6 cellular contexts compared by ENCODE assay signal in the genomic region with DNA sequence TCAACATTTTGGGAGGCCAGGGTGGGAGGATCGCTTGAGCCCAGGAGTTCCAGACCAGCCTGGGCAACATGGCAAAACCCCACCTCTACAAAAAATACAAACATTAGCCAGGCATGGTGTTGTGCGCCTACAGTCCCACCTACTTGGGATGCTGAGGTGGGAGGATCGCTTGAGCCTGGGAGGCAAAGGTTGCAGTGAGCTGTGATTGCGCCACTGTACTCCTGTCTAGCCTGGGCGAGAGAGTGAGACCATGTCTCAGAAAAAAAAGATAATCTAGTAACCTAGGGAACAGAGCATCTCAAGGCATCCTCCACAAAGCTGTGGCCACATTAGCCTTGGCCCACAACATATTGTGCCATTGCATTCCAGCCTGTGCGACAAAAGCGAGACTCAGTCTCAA. TPM values are rescaled to one million over a fixed set of nuclear protein-coding genes. Genes with fewer than 3 reads are reported as not detected.
DNase-seq lines count a peak whose midpoint lies in the region; ATAC-seq, FAIRE-seq and TF ChIP-seq lines count a peak whose summit lies in the region.
"Not testable (repeated sequence)": the region's sequence is repeated elsewhere in the genome, so short reads cannot be mapped to it uniquely, and the experiment has no call there.

No MANE protein-coding gene starts in this region.

- POLR2A ChIA-PET in Caco-2 (lab: Charles Lee) (interaction anchor here (0.7 kb wide), 1 partner anchor 130 kb away, joined by 3 read pairs; no protein-coding TSS in a partner anchor), K562 (lab: Yijun Ruan, JAX) (interaction anchor here (1.3 to 1.5 kb wide), 2 partner anchors 8 to 15 kb away, joined by 3 to 6 read pairs; no protein-coding TSS in a partner anchor)
- POLR2A ChIA-PET in HEK293 (lab: Yijun Ruan, JAX); HepG2 (lab: Yijun Ruan, JAX): not testable (repeated sequence)

- not testable (repeated sequence) for H2AFZ ChIP-seq in K562 (ENCODE audit: low read depth, low read length); HepG2 (ENCODE audit: low read length)

- not testable (repeated sequence) for H3K36me3 ChIP-seq in Caco-2 (ENCODE audit: control insufficient read depth, insufficient read depth, low read length); HEK293 (ENCODE audit: control insufficient read depth in 2 of 2, insufficient read depth in 1 of 2, low read length in 2 of 2); K562 (ENCODE audit: control insufficient read depth, insufficient read depth, low read length); HepG2 (replicated peaks in 1 of 2; ENCODE audit: control insufficient read depth in 1 of 2, insufficient read depth in 2 of 2, low read length in 2 of 2)

- in situ Hi-C loops in SK-MEL-5 (cut with HindIII; ENCODE audit: low pct_unique_long_range_greater_than_20kb, low sequenced_read_pairs); K562 (cut with MboI); HepG2 (cut with HindIII; ENCODE audit: extremely low pct_ligation_motif_present, low pct_unique_long_range_greater_than_20kb): not testable (repeated sequence)

- not testable (repeated sequence) for BruUV-seq in Caco-2 (replicated peaks; lab: Mats Ljungman, UMichigan); K562 (replicated peaks; lab: Mats Ljungman, UMichigan); HepG2 (replicated peaks; lab: Mats Ljungman, UMichigan)

- H4K20me1 ChIP-seq in K562 (replicated peaks; ENCODE audit: control insufficient read depth, insufficient read depth, low read length); HepG2 (ENCODE audit: insufficient read depth, low read length): not testable (repeated sequence)

- not testable (repeated sequence) for ATAC-seq in K562, HepG2

- not testable (repeated sequence) for H3K9me1 ChIP-seq in K562 (ENCODE audit: control insufficient read depth, insufficient read depth, low read length)

- not testable (repeated sequence) for H3K9ac ChIP-seq in K562 (ENCODE audit: insufficient read depth in 1 of 2, low read depth in 2 of 2, low read length in 2 of 2); HepG2 (ENCODE audit: insufficient read depth, low read depth, low read length)

- not testable (repeated sequence) for H3K27ac ChIP-seq in HEK293 (ENCODE audit: extremely low read depth, low read depth, low read length); K562 (ENCODE audit: extremely low read depth, low read depth, low read length); HepG2 (ENCODE audit: extremely low read length, insufficient read depth, low read length)

- not testable (repeated sequence) for H3K4me3 ChIP-seq in Caco-2 (ENCODE audit: low read depth, low read length); HEK293 (ENCODE audit: low read depth, low read length); K562; HepG2 (replicated peaks in 1 of 3; ENCODE audit: insufficient read depth in 1 of 3, low read depth in 2 of 3, low read length in 3 of 3)

- not testable (repeated sequence) for H3K79me2 ChIP-seq in K562 (ENCODE audit: control insufficient read depth, insufficient read depth, low read length); HepG2 (ENCODE audit: insufficient read depth, low read length)

- H3K27me3 ChIP-seq in Caco-2 (replicated peaks; ENCODE audit: control insufficient read depth, insufficient read depth, low read length); K562 (ENCODE audit: control insufficient read depth in 2 of 2, insufficient read depth in 2 of 2, low read length in 2 of 2): not testable (repeated sequence)
- H3K27me3 ChIP-seq in HepG2 (ENCODE audit: control insufficient read depth in 1 of 2, insufficient read depth in 2 of 2, low read length in 2 of 2) = peaks cover 0 to 17% of the 10 kb centered on the region in 2 experiments; a peak in 3 of 5 replicates

- H3K27ac Mint-ChIP-seq in Caco-2 (ENCODE audit: unreplicated experiment) = not testable (repeated sequence)

- 58% methylated on average over 7 of the region's 7 CpGs for WGBS in K562 (ENCODE audit: insufficient coverage, low coverage, missing lambda C conversion rate)
- WGBS in HepG2 (ENCODE audit: low lambda C conversion rate) = 25% methylated on average over 7 of the region's 7 CpGs

- H3K9me3 ChIP-seq in Caco-2; HEK293 (ENCODE audit: control insufficient read depth, insufficient read depth, low read depth, low read length); K562 (replicated peaks; ENCODE audit: control insufficient read depth, insufficient read depth, low read depth, low read length); HepG2 (ENCODE audit: low read length): not testable (repeated sequence)

- H3K27me3 Mint-ChIP-seq in Caco-2 (ENCODE audit: insufficient read depth, unreplicated experiment) = not testable (repeated sequence)

- H3K36me3 Mint-ChIP-seq in Caco-2 (ENCODE audit: insufficient read depth, unreplicated experiment) = not testable (repeated sequence)

- not testable (repeated sequence) for H3K4me2 ChIP-seq in K562 (ENCODE audit: insufficient read depth, low read length); HepG2 (ENCODE audit: low read depth, low read length)

- FAIRE-seq in K562 (lab: Jason Lieb, UNC); HepG2 (lab: Jason Lieb, UNC): not testable (repeated sequence)

- TF ChIP-seq CTCF in Caco-2 (IDR thresholded peaks at IDR 0.05; ENCODE audit: insufficient read depth in 1 of 2, low read depth in 1 of 2, low read length in 1 of 2, severe bottlenecking in 1 of 2, unreplicated experiment in 1 of 2); HEK293 (tag by site-specific recombination; IDR thresholded peaks at IDR 0.05); K562 (IDR thresholded peaks at IDR 0.05 in 2 of 3, conservative IDR thresholded peaks at IDR 0.05 in 1 of 3; ENCODE audit: insufficient read depth in 2 of 3, low read depth in 1 of 3, low read length in 3 of 3); HepG2 (CRISPR knock-in tag; IDR thresholded peaks at IDR 0.05): not testable (repeated sequence)

- not testable (repeated sequence) for H3K9me3 Mint-ChIP-seq in Caco-2 (ENCODE audit: unreplicated experiment)

- not testable (repeated sequence) for H3K4me3 Mint-ChIP-seq in Caco-2 (ENCODE audit: unreplicated experiment)

- peaks cover 47% of the 10 kb centered on the region for H3K4me1 ChIP-seq in Caco-2
- H3K4me1 ChIP-seq in HEK293 (ENCODE audit: control insufficient read depth, insufficient read depth, low read length); K562 (replicated peaks in 1 of 2; ENCODE audit: control insufficient read depth in 2 of 2, insufficient read depth in 2 of 2, low read length in 2 of 2); HepG2 (ENCODE audit: insufficient read depth, low read length): not testable (repeated sequence)

- TF ChIP-seq RAD21 in K562 (CRISPR knock-in tag; conservative IDR thresholded peaks at IDR 0.05 in 1 of 2, IDR thresholded peaks at IDR 0.05 in 1 of 2); HepG2 (CRISPR knock-in tag; IDR thresholded peaks at IDR 0.05): not testable (repeated sequence)

- H3K4me1 Mint-ChIP-seq in Caco-2 (ENCODE audit: low read depth, unreplicated experiment) = peaks cover 42% of the 10 kb centered on the region

- TF ChIP-seq POLR2A in K562 (conservative IDR thresholded peaks at IDR 0.05); HepG2 (IDR thresholded peaks at IDR 0.05; ENCODE audit: insufficient read depth in 1 of 2, low read depth in 2 of 2, low read length in 2 of 2): not testable (repeated sequence)

- intact Hi-C loops in Caco-2 (cut with micrococcal nuclease; ENCODE audit: unreplicated experiment) = loop anchor here (2.0 to 5.0 kb wide), 2 partner anchors 33 to 92 kb away; a partner anchor contains a TSS
- intact Hi-C loops in K562 (cut with micrococcal nuclease); HepG2 (cut with micrococcal nuclease; ENCODE audit: unreplicated experiment): not testable (repeated sequence)

- CTCF ChIA-PET in Caco-2 (lab: Charles Lee) = interaction anchor here (1.4 kb wide), 1 partner anchor 57 kb away, joined by 5 read pairs; a partner anchor contains a TSS
- CTCF ChIA-PET in HEK293 (lab: Yijun Ruan, JAX); K562 (lab: Yijun Ruan, JAX; ENCODE audit: low intra/inter-chr PET ratio); HepG2 (lab: Yijun Ruan, JAX; ENCODE audit: low intra/inter-chr PET ratio, low total read pairs): not testable (repeated sequence)

- not testable (repeated sequence) for TF ChIP-seq EP300 in K562 (IDR thresholded peaks at IDR 0.05; ENCODE audit: low read length); HepG2 (IDR thresholded peaks at IDR 0.05; ENCODE audit: low read depth in 2 of 2, low read length in 2 of 2); HepG2 (CRISPR knock-in tag; IDR thresholded peaks at IDR 0.05; ENCODE audit: borderline replicate concordance)

- DNase-seq in Caco-2 (peak; percentile 68 to 75), SK-MEL-5 (ENCODE audit: low read depth, low spot score) (peak; percentile 41), amniotic epithelial cell (ENCODE audit: low read depth) (peak; percentile 15)
- not testable (repeated sequence) for DNase-seq in K562 (ENCODE audit: extremely low read depth in 1 of 4, low spot score in 3 of 4); HepG2 (ENCODE audit: low spot score)

RNA-seq across cellular contexts. Expression of a gene that starts 57.1 kb away (rescaled TPM):
- total RNA-seq in Caco-2 (2022) (25.6 and 29.1 TPM in 2 replicates), K562 (2014; rRNA removed) (1.6 and 3.2 TPM in 2 replicates), K562 (2014; rRNA removed; fragmentation: Illumina TruSeq; extraction: Trizol) (0.89 and 0.98 TPM in 2 replicates), K562 (2015; rRNA removed; fragmentation: Illumina TruSeq; extraction: Trizol) (1.2 and 1.4 TPM in 2 replicates), K562 (2021) (1.1 and 1.8 TPM in 2 replicates), HepG2 (2016; rRNA removed; fragmentation: Illumina TruSeq; extraction: Trizol) (0.18 and 0.24 TPM in 2 replicates)
- total RNA-seq in SK-MEL-5 (2014; rRNA removed; shearing (Covaris generic)) = 3.3 and 8.6 TPM in 2 replicates
- 4.5 and 6.0 TPM in 2 replicates for polyA plus RNA-seq in SK-MEL-5 (2015; cell fraction: cytosol; rRNA removed)
- polyA plus RNA-seq in SK-MEL-5 (2015; cell fraction: nucleus; rRNA removed) = 14.1 and 17.8 TPM in 2 replicates
- total RNA-seq in K562 (2011; cell fraction: chromatin; rRNA removed; ENCODE audit: low replicate concordance) = 5.1 and 6.8 TPM in 2 replicates
- 2.4 and 2.8 TPM in 2 replicates for total RNA-seq in K562 (2011; cell fraction: nucleolus; rRNA removed)
- 5.9 and 11.5 TPM in 2 replicates for total RNA-seq in K562 (2011; cell fraction: nucleoplasm; rRNA removed)
- polyA plus RNA-seq in K562 (2011; rRNA removed) (4.1 and 4.7 TPM in 2 replicates), K562 (2014; fragmentation: Illumina TruSeq; extraction: Trizol) (1.3 and 1.9 TPM in 2 replicates), K562 (2014; fragmentation: Nextera tagmentation; extraction: Ambion mirVana) (1 to 10 TPM; 1.0 to 1.8 TPM), K562 (2014; rRNA removed) (2.7 and 3.3 TPM in 2 replicates), HepG2 (2011; rRNA removed) (0.34 and 0.66 TPM in 2 replicates)
- polyA plus RNA-seq in K562 (2011; cell fraction: cytosol; rRNA removed) = 4.5 and 4.7 TPM in 2 replicates
- 7.3 and 7.6 TPM in 2 replicates for polyA plus RNA-seq in K562 (2011; cell fraction: nucleus; rRNA removed)
- polyA plus RNA-seq in K562 (2012) = 3.0 and 7.0 TPM in 2 replicates
- 1.2 and 1.4 TPM in 2 replicates for polyA minus RNA-seq in K562 (2011; rRNA and poly(A)+ RNA removed)
- 0.57 TPM in 1 of 2 replicates, not detected in the other for polyA minus RNA-seq in K562 (2011; cell fraction: cytosol; rRNA and poly(A)+ RNA removed)
- polyA minus RNA-seq in K562 (2011; cell fraction: nucleus; rRNA and poly(A)+ RNA removed) = 1.1 and 1.8 TPM in 2 replicates
- total RNA-seq in HepG2 (2016; cell fraction: cytosol; rRNA removed; fragmentation: Illumina TruSeq; extraction: Trizol; ENCODE audit: low read depth) = 0.10 and 0.18 TPM in 2 replicates
- total RNA-seq in HepG2 (2016; cell fraction: insoluble cytoplasmic fraction; rRNA removed; fragmentation: Illumina TruSeq; extraction: Trizol) = 0.34 and 0.67 TPM in 2 replicates
- 0.52 and 0.56 TPM in 2 replicates for total RNA-seq in HepG2 (2016; cell fraction: membrane; rRNA removed; fragmentation: Illumina TruSeq; extraction: Trizol)
- total RNA-seq in HepG2 (2016; cell fraction: nucleus; rRNA removed; fragmentation: Illumina TruSeq; extraction: Trizol) = 0.12 TPM in 1 of 2 replicates, not detected in the other
- polyA plus RNA-seq in HepG2 (2011; cell fraction: cytosol; rRNA removed) = 0.28 and 0.30 TPM in 2 replicates
- 0.35 and 0.90 TPM in 2 replicates for polyA plus RNA-seq in HepG2 (2011; cell fraction: nucleus; rRNA removed)
- 0.21 and 0.97 TPM in 2 replicates for polyA plus RNA-seq in HepG2 (2012)
- polyA plus RNA-seq in HepG2 (2016; cell fraction: cytosol; fragmentation: Illumina TruSeq; extraction: Trizol; ENCODE audit: low read depth) = 0.49 and 0.63 TPM in 2 replicates
- 0.24 and 0.33 TPM in 2 replicates for polyA plus RNA-seq in HepG2 (2016; cell fraction: insoluble cytoplasmic fraction; fragmentation: Illumina TruSeq; extraction: Trizol; ENCODE audit: low read depth)
- 0.56 and 0.57 TPM in 2 replicates for polyA plus RNA-seq in HepG2 (2016; cell fraction: membrane; fragmentation: Illumina TruSeq; extraction: Trizol; ENCODE audit: low read depth)
- polyA plus RNA-seq in HepG2 (2016; cell fraction: nucleus; fragmentation: Illumina TruSeq; extraction: Trizol; ENCODE audit: insufficient read depth, low read depth) = 0.60 and 0.86 TPM in 2 replicates
- 0.33 and 0.50 TPM in 2 replicates for polyA minus RNA-seq in HepG2 (2011; rRNA and poly(A)+ RNA removed; ENCODE audit: low replicate concordance)
- polyA minus RNA-seq in HepG2 (2011; cell fraction: cytosol; rRNA and poly(A)+ RNA removed) = not detected in 2 replicates
- polyA minus RNA-seq in HepG2 (2011; cell fraction: nucleus; rRNA and poly(A)+ RNA removed) = 0.50 and 1.0 TPM in 2 replicates
